In genomic region chr14:34301107-34301734, GRCh38 we compare ENCODE assay signal across 8 cellular contexts.
DNase-seq lines count a peak whose midpoint lies in the region; ATAC-seq and TF ChIP-seq lines count a peak whose summit lies in the region.

No MANE protein-coding gene starts in this region.

- H3K9me2 ChIP-seq in PC-3 (replicated peaks; ENCODE audit: low read length) = no peaks in the 10 kb centered on the region

- intact Hi-C loops in PC-3 (cut with micrococcal nuclease) = loop anchor here (1.0 to 5.0 kb wide), 5 partner anchors 64 to 509 kb away; no protein-coding TSS in a partner anchor

- no peak overlapping the region for H3K9ac ChIP-seq in PC-3 (ENCODE audit: low read length)

- no peaks in the 10 kb centered on the region for H3K9me3 ChIP-seq in PC-3 (ENCODE audit: low read length)

- no TSS peak for BruUV-seq in PC-3 (replicated peaks; lab: Mats Ljungman, UMichigan)

- no peak overlapping the region for H3K4me2 ChIP-seq in PC-3 (ENCODE audit: low read length)

- POLR2A ChIA-PET in PC-3 (lab: Charles Lee; ENCODE audit: unreplicated experiment) = interaction anchor here (0.7 kb wide), 1 partner anchor 497 kb away, joined by 4 read pairs; no protein-coding TSS in a partner anchor

- H3K27me3 ChIP-seq in PC-3 (ENCODE audit: low read length) = no peaks in the 10 kb centered on the region

- H3F3A ChIP-seq in PC-3 (ENCODE audit: low read length, unreplicated experiment) = no peaks in the 10 kb centered on the region

- no peaks in the 10 kb centered on the region for H3K36me3 ChIP-seq in PC-3 (ENCODE audit: low read depth, low read length)

- CTCF ChIA-PET in PC-3 (lab: Charles Lee) = interaction anchor here (0.5 to 2.0 kb wide), 7 partner anchors 25 to 517 kb away, joined by 3 to 9 read pairs (median 4); no protein-coding TSS in a partner anchor

- no peak overlapping the region for H3K4me3 ChIP-seq in PC-3 (ENCODE audit: low read length)

- peak; percentile 92 for TF ChIP-seq CTCF in PC-3 (conservative IDR thresholded peaks at IDR 0.05; ENCODE audit: low read depth, low read length)

- H4K20me1 ChIP-seq in PC-3 (ENCODE audit: low read length) = no peaks in the 10 kb centered on the region

- peak; percentile 74 for ATAC-seq in PC-3
- ATAC-seq in esophagus mucosa = peak; percentile 26
- ATAC-seq in HG03045 (IDR thresholded peaks at IDR 0.05; ENCODE audit: unreplicated experiment) = no peak
- ATAC-seq in HG03196 (IDR thresholded peaks at IDR 0.05; ENCODE audit: unreplicated experiment) = no peak

- no peak overlapping the region for H2AFZ ChIP-seq in PC-3 (ENCODE audit: low read length)

- H3K27ac ChIP-seq in PC-3 (ENCODE audit: low read length) = no peak overlapping the region

- no peaks in the 10 kb centered on the region for H3K79me2 ChIP-seq in PC-3 (ENCODE audit: low read length)

- no peaks in the 10 kb centered on the region for H3K4me1 ChIP-seq in PC-3 (ENCODE audit: insufficient read depth, low read length)

- DNase-seq in NOMO-1 (lab: John Stamatoyannopoulos, UW; ENCODE audit: unreplicated experiment in 2 of 2) (peak; percentile 10 to 22), NOMO-1 treated with dmso at 0.1 percent for 144 hours (lab: John Stamatoyannopoulos, UW; ENCODE audit: unreplicated experiment) (no peak), Kasumi-1 (lab: John Stamatoyannopoulos, UW) (peak; percentile 28 to 55), PC-3 (peak; percentile 78), non-pigmented ciliary epithelial cell (ENCODE audit: low read depth) (peak; percentile 8)

Comparison
In these comparisons a context has a peak if more than half of its experiments do, and no peak if none do; other contexts are left out.
1. ATAC-seq: peak in PC-3 (single experiment) and esophagus mucosa (single experiment); none in HG03045 (single experiment) and HG03196 (single experiment).